In genomic region chr6:34974249-34974642, GRCh38 we compare ENCODE assay signal across 25 cellular contexts.
"Had no signal": no experiment of that assay in that cellular context is flagged by ENCODE, and none has a peak within 500 bp of the region (broad histone marks: within the 10 kb centered on the region; RNA-seq: fewer than 3 reads in every experiment).

No MANE protein-coding gene starts in this region.

- H3K9me3 ChIP-seq: colonic mucosa, esophagus squamous epithelium, gastrocnemius medialis, heart right ventricle, left lung, lower lobe of right lung had no signal

- H3K27ac Mint-ChIP-seq: dendritic cell treated with granulocyte-macrophage colony-stimulating factor and Interleukin-4, amounts not matched to agents 40 ng/mL and 50 ng/mL, for 4 days; effector memory CD8-positive, alpha-beta T cell; endodermal cell had no signal

- H3K4me3 Mint-ChIP-seq: dendritic cell treated with granulocyte-macrophage colony-stimulating factor and Interleukin-4, amounts not matched to agents 40 ng/mL and 50 ng/mL, for 4 days; effector memory CD8-positive, alpha-beta T cell; endodermal cell had no signal

- ATAC-seq: effector memory CD8-positive, alpha-beta T cell; esophagus mucosa; gastrocnemius medialis; heart right ventricle; left cardiac atrium; left lung; left ventricle myocardium superior; lower lobe of right lung had no signal

- H3K36me3 ChIP-seq: colonic mucosa had no signal

- H3K4me1 ChIP-seq: colonic mucosa, gastrocnemius medialis, left lung, lower lobe of right lung had no signal

- H3K27me3 ChIP-seq: colonic mucosa, esophagus squamous epithelium, gastrocnemius medialis, heart right ventricle, left lung had no signal

- H3K27ac ChIP-seq: colonic mucosa, epithelial cell of prostate, esophagus squamous epithelium, gastrocnemius medialis, heart right ventricle, left lung, lower lobe of right lung had no signal

- H3K9me3 Mint-ChIP-seq: dendritic cell treated with granulocyte-macrophage colony-stimulating factor and Interleukin-4, amounts not matched to agents 40 ng/mL and 50 ng/mL, for 4 days; effector memory CD8-positive, alpha-beta T cell; endodermal cell had no signal

- H3K4me3 ChIP-seq: colonic mucosa, esophagus squamous epithelium, gastrocnemius medialis, heart right ventricle, left lung, lower lobe of right lung had no signal

- DNase-seq: colonic mucosa; cortex of kidney; effector CD8-positive, alpha-beta T cell; effector memory CD8-positive, alpha-beta T cell; endodermal cell; esophagus squamous epithelium; foreskin fibroblast; foreskin melanocyte; gastrocnemius medialis; glutamatergic neuron; head of caudate nucleus; heart right ventricle; hippocampal formation; left cardiac atrium; left lung; left ventricle myocardium superior; lower lobe of right lung; mesenchymal stem cell; midbrain had no signal

- H3K27me3 Mint-ChIP-seq: dendritic cell treated with granulocyte-macrophage colony-stimulating factor and Interleukin-4, amounts not matched to agents 40 ng/mL and 50 ng/mL, for 4 days; effector memory CD8-positive, alpha-beta T cell had no signal

- FAIRE-seq: endometrium, islet of Langerhans, keratinocyte had no signal
